In genomic region chr11:82539669-82540068, GRCh38 we compare ENCODE assay signal across 1 cellular context.
TF ChIP-seq lines count a peak whose summit lies in the region.

No MANE protein-coding gene starts in this region.

TF ChIP-seq in GM12878, 131 proteins besides CTCF, POLR2A, EP300 and RAD21 (continued from another document):
- no peak for TF ChIP-seq SKIL (IDR thresholded peaks at IDR 0.05; ENCODE audit: low read depth, poor library complexity, severe bottlenecking)
- no peak for TF ChIP-seq IRF5 (IDR thresholded peaks at IDR 0.05; ENCODE audit: borderline replicate concordance)
- no peak for TF ChIP-seq ZBTB40 (IDR thresholded peaks at IDR 0.05; ENCODE audit: borderline replicate concordance)
- no peak for TF ChIP-seq SUPT20H (IDR thresholded peaks at IDR 0.05; ENCODE audit: borderline replicate concordance, control insufficient read depth, low read depth, low read length)
- no peak for TF ChIP-seq ZNF217 (IDR thresholded peaks at IDR 0.05)
- no peak for TF ChIP-seq BHLHE40 (IDR thresholded peaks at IDR 0.05; ENCODE audit: borderline replicate concordance in 1 of 2, low read depth in 2 of 2, low read length in 1 of 2)
- no peak for TF ChIP-seq LARP7 (IDR thresholded peaks at IDR 0.05)
- TF ChIP-seq PBX3 (IDR thresholded peaks at IDR 0.05; ENCODE audit: insufficient replicate concordance, low read depth, low read length): no peak
- TF ChIP-seq PML (IDR thresholded peaks at IDR 0.05; ENCODE audit: low read length): no peak
- TF ChIP-seq ZNF384 (IDR thresholded peaks at IDR 0.05; ENCODE audit: borderline replicate concordance, low read depth, low read length): no peak
- no peak for TF ChIP-seq RCOR1 (conservative IDR thresholded peaks at IDR 0.05; ENCODE audit: low read depth, low read length)
